In the genomic region with DNA sequence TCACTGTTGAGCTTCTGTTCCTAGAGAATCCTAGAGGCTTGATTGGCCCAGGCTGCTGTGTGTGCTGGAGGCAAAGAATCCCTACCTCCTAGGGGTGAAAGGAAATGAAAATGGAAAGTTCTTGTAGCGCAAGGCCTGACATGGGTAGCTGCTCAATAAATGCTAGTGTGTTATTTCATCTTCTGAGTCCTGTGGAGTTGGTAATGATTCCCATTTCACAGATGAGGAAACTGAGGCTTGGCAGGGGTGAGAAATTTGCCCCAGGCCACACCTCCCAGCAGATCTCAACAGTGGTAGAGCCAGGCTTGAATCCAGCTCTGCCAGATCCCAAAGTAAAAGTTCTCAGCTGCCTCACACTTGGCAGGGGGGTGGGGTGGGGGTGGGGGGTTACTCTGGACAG, we compare ENCODE assay signal across 1 cellular context.
TF ChIP-seq lines count a peak whose summit lies in the region.

No MANE protein-coding gene starts in this region.

TF ChIP-seq in K562, 482 proteins besides CTCF, POLR2A, EP300 and RAD21:
- TF ChIP-seq BCOR (IDR thresholded peaks at IDR 0.05) (peak; percentile 41; the same call in 1 of the 2 replicates), POLR2AphosphoS2 (IDR thresholded peaks at IDR 0.05; ENCODE audit: low read length) (no peak), KDM1A (IDR thresholded peaks at IDR 0.05) (0 out of 4 replicates have a peak, but pooled peaks of 1 of the 2 experiments have one; percentile 16), RBM25 (IDR thresholded peaks at IDR 0.05; ENCODE audit: low read depth, low read length, severe bottlenecking) (peak; percentile 78)
TF ChIP-seq in K562: peak in this region for 3.
